In the genomic region with DNA sequence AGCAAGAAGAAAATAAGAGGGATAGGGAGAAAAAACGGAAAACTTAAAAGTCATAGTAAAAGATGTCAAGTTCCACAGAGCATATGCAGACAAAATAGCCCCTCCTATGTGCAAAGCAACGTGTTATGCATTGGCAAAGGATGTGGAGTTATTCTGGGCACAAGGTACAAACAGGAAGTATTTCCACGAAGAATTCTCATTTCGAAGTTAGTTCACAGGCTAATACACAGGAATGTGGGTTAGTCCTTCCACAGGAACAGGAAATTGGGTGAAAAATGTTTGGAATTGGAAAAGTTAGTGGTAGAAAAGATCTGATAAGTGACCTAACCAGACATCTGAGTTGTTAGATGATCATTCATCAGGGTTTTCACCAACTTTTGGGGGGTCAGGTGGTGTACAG, we compare ENCODE assay signal across 1 cellular context.
TF ChIP-seq lines count a peak whose summit lies in the region.

No MANE protein-coding gene starts in this region.

TF ChIP-seq in GM23338, 12 proteins besides CTCF, POLR2A, EP300 and RAD21:
- TF ChIP-seq EZH2 (IDR thresholded peaks at IDR 0.05; ENCODE audit: low read depth, unreplicated experiment) (no peak), POLR2AphosphoS5 (IDR thresholded peaks at IDR 0.05; ENCODE audit: low read depth) (no peak)
- TF ChIP-seq, protein P1, sequence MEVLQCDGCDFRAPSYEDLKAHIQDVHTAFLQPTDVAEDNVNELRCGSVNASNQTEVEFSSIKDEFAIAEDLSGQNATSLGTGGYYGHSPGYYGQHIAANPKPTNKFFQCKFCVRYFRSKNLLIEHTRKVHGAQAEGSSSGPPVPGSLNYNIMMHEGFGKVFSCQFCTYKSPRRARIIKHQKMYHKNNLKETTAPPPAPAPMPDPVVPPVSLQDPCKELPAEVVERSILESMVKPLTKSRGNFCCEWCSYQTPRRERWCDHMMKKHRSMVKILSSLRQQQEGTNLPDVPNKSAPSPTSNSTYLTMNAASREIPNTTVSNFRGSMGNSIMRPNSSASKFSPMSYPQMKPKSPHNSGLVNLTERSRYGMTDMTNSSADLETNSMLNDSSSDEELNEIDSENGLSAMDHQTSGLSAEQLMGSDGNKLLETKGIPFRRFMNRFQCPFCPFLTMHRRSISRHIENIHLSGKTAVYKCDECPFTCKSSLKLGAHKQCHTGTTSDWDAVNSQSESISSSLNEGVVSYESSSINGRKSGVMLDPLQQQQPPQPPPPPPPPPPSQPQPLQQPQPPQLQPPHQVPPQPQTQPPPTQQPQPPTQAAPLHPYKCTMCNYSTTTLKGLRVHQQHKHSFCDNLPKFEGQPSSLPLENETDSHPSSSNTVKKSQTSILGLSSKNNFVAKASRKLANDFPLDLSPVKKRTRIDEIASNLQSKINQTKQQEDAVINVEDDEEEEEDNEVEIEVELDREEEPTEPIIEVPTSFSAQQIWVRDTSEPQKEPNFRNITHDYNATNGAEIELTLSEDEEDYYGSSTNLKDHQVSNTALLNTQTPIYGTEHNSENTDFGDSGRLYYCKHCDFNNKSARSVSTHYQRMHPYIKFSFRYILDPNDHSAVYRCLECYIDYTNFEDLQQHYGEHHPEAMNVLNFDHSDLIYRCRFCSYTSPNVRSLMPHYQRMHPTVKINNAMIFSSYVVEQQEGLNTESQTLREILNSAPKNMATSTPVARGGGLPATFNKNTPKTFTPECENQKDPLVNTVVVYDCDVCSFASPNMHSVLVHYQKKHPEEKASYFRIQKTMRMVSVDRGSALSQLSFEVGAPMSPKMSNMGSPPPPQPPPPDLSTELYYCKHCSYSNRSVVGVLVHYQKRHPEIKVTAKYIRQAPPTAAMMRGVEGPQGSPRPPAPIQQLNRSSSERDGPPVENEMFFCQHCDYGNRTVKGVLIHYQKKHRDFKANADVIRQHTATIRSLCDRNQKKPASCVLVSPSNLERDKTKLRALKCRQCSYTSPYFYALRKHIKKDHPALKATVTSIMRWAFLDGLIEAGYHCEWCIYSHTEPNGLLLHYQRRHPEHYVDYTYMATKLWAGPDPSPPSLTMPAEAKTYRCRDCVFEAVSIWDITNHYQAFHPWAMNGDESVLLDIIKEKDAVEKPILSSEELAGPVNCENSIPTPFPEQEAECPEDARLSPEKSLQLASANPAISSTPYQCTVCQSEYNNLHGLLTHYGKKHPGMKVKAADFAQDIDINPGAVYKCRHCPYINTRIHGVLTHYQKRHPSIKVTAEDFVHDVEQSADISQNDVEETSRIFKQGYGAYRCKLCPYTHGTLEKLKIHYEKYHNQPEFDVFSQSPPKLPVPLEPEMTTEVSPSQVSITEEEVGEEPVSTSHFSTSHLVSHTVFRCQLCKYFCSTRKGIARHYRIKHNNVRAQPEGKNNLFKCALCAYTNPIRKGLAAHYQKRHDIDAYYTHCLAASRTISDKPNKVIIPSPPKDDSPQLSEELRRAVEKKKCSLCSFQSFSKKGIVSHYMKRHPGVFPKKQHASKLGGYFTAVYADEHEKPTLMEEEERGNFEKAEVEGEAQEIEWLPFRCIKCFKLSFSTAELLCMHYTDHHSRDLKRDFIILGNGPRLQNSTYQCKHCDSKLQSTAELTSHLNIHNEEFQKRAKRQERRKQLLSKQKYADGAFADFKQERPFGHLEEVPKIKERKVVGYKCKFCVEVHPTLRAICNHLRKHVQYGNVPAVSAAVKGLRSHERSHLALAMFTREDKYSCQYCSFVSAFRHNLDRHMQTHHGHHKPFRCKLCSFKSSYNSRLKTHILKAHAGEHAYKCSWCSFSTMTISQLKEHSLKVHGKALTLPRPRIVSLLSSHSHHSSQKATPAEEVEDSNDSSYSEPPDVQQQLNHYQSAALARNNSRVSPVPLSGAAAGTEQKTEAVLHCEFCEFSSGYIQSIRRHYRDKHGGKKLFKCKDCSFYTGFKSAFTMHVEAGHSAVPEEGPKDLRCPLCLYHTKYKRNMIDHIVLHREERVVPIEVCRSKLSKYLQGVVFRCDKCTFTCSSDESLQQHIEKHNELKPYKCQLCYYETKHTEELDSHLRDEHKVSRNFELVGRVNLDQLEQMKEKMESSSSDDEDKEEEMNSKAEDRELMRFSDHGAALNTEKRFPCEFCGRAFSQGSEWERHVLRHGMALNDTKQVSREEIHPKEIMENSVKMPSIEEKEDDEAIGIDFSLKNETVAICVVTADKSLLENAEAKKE (CRISPR knock-in tag; IDR thresholded peaks at IDR 0.05), result no peak
- TF ChIP-seq, protein P2, sequence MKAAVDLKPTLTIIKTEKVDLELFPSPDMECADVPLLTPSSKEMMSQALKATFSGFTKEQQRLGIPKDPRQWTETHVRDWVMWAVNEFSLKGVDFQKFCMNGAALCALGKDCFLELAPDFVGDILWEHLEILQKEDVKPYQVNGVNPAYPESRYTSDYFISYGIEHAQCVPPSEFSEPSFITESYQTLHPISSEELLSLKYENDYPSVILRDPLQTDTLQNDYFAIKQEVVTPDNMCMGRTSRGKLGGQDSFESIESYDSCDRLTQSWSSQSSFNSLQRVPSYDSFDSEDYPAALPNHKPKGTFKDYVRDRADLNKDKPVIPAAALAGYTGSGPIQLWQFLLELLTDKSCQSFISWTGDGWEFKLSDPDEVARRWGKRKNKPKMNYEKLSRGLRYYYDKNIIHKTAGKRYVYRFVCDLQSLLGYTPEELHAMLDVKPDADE (IDR thresholded peaks at IDR 0.05), result no peak
